Comparison of ENCODE assay signal across 22 cellular contexts in the genomic region with DNA sequence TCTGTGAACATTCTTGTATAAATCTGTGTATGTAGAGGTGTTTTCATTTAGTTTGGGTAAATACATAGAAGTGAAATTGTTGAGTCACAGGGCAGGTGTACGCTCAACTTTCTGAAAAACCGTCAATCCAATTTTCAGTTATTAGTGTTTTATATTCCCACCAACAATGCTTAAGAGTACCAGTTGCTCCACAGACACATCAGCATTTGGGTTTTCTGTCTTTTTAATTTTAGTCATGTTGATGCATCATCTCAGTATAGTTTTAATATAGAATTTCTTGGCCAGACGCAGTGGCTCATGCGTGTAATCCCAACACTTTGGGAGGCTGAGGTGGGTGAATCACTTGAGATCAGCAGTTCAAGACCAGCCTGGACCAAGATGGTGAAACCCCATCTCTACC. TPM values are rescaled to one million over a fixed set of nuclear protein-coding genes. Genes with fewer than 3 reads are reported as not detected.
DNase-seq lines count a peak whose midpoint lies in the region; ATAC-seq and TF ChIP-seq lines count a peak whose summit lies in the region.
"Had no signal": no experiment of that assay in that cellular context is flagged by ENCODE, and none has a peak within 500 bp of the region (broad histone marks: within the 10 kb centered on the region; RNA-seq: fewer than 3 reads in every experiment).

No MANE protein-coding gene starts in this region.

- H3K36me3 Mint-ChIP-seq in stimulated activated naive CD8-positive, alpha-beta T cell treated with anti-CD3 and anti-CD28 coated beads, Interleukin-15, Interleukin-2, amounts not matched to agents 100 ng/mL and 50 ng/mL, for 24 hours (ENCODE audit: low read depth): no peaks in the 10 kb centered on the region
- H3K36me3 Mint-ChIP-seq in natural killer cell treated with Interleukin-12 subunit alpha and Interleukin-12 subunit beta and Interleukin-15 and Interleukin-18, amount 100 ng/mL, for 72 hours: peaks cover 4% of the 10 kb centered on the region
- H3K36me3 Mint-ChIP-seq: CD8-positive, alpha-beta memory T cell had no signal

- TF ChIP-seq CTCF in osteoblast (IDR thresholded peaks at IDR 0.05; ENCODE audit: extremely low read depth, low read depth, low read length): no peak

- no peaks in the 10 kb centered on the region for H3K9me3 Mint-ChIP-seq in stimulated activated naive CD8-positive, alpha-beta T cell treated with anti-CD3 and anti-CD28 coated beads, Interleukin-15, Interleukin-2, amounts not matched to agents 100 ng/mL and 50 ng/mL, for 24 hours
- no peaks in the 10 kb centered on the region for H3K9me3 Mint-ChIP-seq in natural killer cell treated with Interleukin-12 subunit alpha and Interleukin-12 subunit beta and Interleukin-15 and Interleukin-18, amount 100 ng/mL, for 72 hours
- H3K9me3 Mint-ChIP-seq: CD14-positive monocyte; CD4-positive, alpha-beta T cell; CD8-positive, alpha-beta memory T cell had no signal

- H3K27me3 Mint-ChIP-seq in stimulated activated naive CD8-positive, alpha-beta T cell treated with anti-CD3 and anti-CD28 coated beads, Interleukin-15, Interleukin-2, amounts not matched to agents 100 ng/mL and 50 ng/mL, for 24 hours: peaks cover 4% of the 10 kb centered on the region
- no peaks in the 10 kb centered on the region for H3K27me3 Mint-ChIP-seq in natural killer cell treated with Interleukin-12 subunit alpha and Interleukin-12 subunit beta and Interleukin-15 and Interleukin-18, amount 100 ng/mL, for 72 hours
- H3K27me3 Mint-ChIP-seq: CD4-positive, alpha-beta T cell had no signal

- H3K4me2 ChIP-seq in osteoblast (ENCODE audit: insufficient read depth, low read length): no peak overlapping the region
- H3K4me2 ChIP-seq: BLaER1 treated with 17β-estradiol and CSF1 and Interleukin-3, amounts not matched to agents 10 nM and 100 nM had no signal

- H3K4me1 Mint-ChIP-seq in stimulated activated naive CD8-positive, alpha-beta T cell treated with anti-CD3 and anti-CD28 coated beads, Interleukin-15, Interleukin-2, amounts not matched to agents 100 ng/mL and 50 ng/mL, for 24 hours (ENCODE audit: low read depth): peaks cover 24% of the 10 kb centered on the region
- peaks cover 49 to 50% of the 10 kb centered on the region in 2 donors for H3K4me1 Mint-ChIP-seq in natural killer cell treated with Interleukin-12 subunit alpha and Interleukin-12 subunit beta and Interleukin-15 and Interleukin-18, amount 100 ng/mL, for 72 hours (ENCODE audit: low read depth in 2 of 2)
- H3K4me1 Mint-ChIP-seq: B cell had no signal

- no peaks in the 10 kb centered on the region for H3K27me3 ChIP-seq in osteoblast (ENCODE audit: insufficient read depth, low read length)
- H3K27me3 ChIP-seq: BLaER1 treated with 17β-estradiol and CSF1 and Interleukin-3, amounts not matched to agents 10 nM and 100 nM had no signal

- no peak overlapping the region for H3K4me3 Mint-ChIP-seq in stimulated activated naive CD8-positive, alpha-beta T cell treated with anti-CD3 and anti-CD28 coated beads, Interleukin-15, Interleukin-2, amounts not matched to agents 100 ng/mL and 50 ng/mL, for 24 hours
- H3K4me3 Mint-ChIP-seq in natural killer cell treated with Interleukin-12 subunit alpha and Interleukin-12 subunit beta and Interleukin-15 and Interleukin-18, amount 100 ng/mL, for 72 hours: peak overlapping the region; percentile 94
- H3K4me3 Mint-ChIP-seq: B cell; CD14-positive monocyte; CD4-positive, alpha-beta T cell; CD8-positive, alpha-beta memory T cell had no signal

- no peak for DNase-seq in activated CD4-positive, CD25-positive, alpha-beta regulatory T cell treated with anti-CD3 and anti-CD28 coated beads, Interleukin-2, amount 50 U/mL, for 72 hours
- DNase-seq in stimulated activated naive CD8-positive, alpha-beta T cell treated with anti-CD3 and anti-CD28 coated beads, Interleukin-15, Interleukin-2, amounts not matched to agents 100 U/mL and 50 U/mL, for 24 hours: no peak
- no peak for DNase-seq in natural killer cell treated with Interleukin-12 subunit alpha and Interleukin-12 subunit beta and Interleukin-15 and Interleukin-18, amount 100 ng/mL, for 72 hours (ENCODE audit: low spot score)
- DNase-seq in SIG-M5 (lab: John Stamatoyannopoulos, UW) (no peak), osteoblast (ENCODE audit: insufficient read length, low spot score, missing footprints) (no peak)
- DNase-seq: CD4-positive, alpha-beta T cell; CD8-positive, alpha-beta memory T cell; DMS 273 treated with DMSO at 0.1 percent for 48 hours; DMS79; EL; GDM1; GM23248; H7; HCEC 1CT had no signal

- ATAC-seq in activated CD4-positive, CD25-positive, alpha-beta regulatory T cell treated with anti-CD3 and anti-CD28 coated beads, Interleukin-2, amount 50 U/mL, for 24 hours: peak; percentile 37 to 54
- ATAC-seq in stimulated activated naive CD8-positive, alpha-beta T cell treated with anti-CD3 and anti-CD28 coated beads, Interleukin-15, Interleukin-2, amounts not matched to agents 100 U/mL and 50 U/mL, for 24 hours: no peak
- no peak for ATAC-seq in natural killer cell treated with Interleukin-12 subunit alpha and Interleukin-12 subunit beta and Interleukin-15 and Interleukin-18, amount 100 ng/mL, for 72 hours
- ATAC-seq: GM12878 had no signal

- H3K79me2 ChIP-seq in osteoblast (ENCODE audit: insufficient read depth, low read length): no peaks in the 10 kb centered on the region

- H3K9me3 ChIP-seq in osteoblast (ENCODE audit: low read depth, low read length): no peaks in the 10 kb centered on the region
- H3K9me3 ChIP-seq: BLaER1 treated with 17β-estradiol and CSF1 and Interleukin-3, amounts not matched to agents 10 nM and 100 nM had no signal

- no peaks in the 10 kb centered on the region for H4K20me1 ChIP-seq in osteoblast (ENCODE audit: insufficient read depth, low read length)
- H4K20me1 ChIP-seq: BLaER1 treated with 17β-estradiol and CSF1 and Interleukin-3, amounts not matched to agents 10 nM and 100 nM had no signal

- H3K27ac ChIP-seq in osteoblast (ENCODE audit: low read depth, low read length): no peak overlapping the region
- H3K27ac ChIP-seq: 22Rv1; BLaER1 treated with 17β-estradiol and CSF1 and Interleukin-3, amounts not matched to agents 10 nM and 100 nM; GM23248 had no signal

- H3K4me1 ChIP-seq in osteoblast (ENCODE audit: insufficient read depth, low read length): no peaks in the 10 kb centered on the region

- no peaks in the 10 kb centered on the region for H3K36me3 ChIP-seq in osteoblast (ENCODE audit: insufficient read depth, low read length)
- H3K36me3 ChIP-seq: BLaER1 treated with 17β-estradiol and CSF1 and Interleukin-3, amounts not matched to agents 10 nM and 100 nM had no signal

- no peak overlapping the region for H3K4me3 ChIP-seq in osteoblast (ENCODE audit: insufficient read depth, low read length)
- H3K4me3 ChIP-seq: BLaER1 treated with 17β-estradiol and CSF1 and Interleukin-3, amounts not matched to agents 10 nM and 100 nM; GM12878; GM23248 had no signal

- H2AFZ ChIP-seq in osteoblast (ENCODE audit: low read length): no peak overlapping the region
- H2AFZ ChIP-seq: GM23248 had no signal

- peak overlapping the region; percentile 17 for H3K27ac Mint-ChIP-seq in stimulated activated naive CD8-positive, alpha-beta T cell treated with anti-CD3 and anti-CD28 coated beads, Interleukin-15, Interleukin-2, amounts not matched to agents 100 ng/mL and 50 ng/mL, for 24 hours
- peak overlapping the region; percentile 84 to 99 for H3K27ac Mint-ChIP-seq in natural killer cell treated with Interleukin-12 subunit alpha and Interleukin-12 subunit beta and Interleukin-15 and Interleukin-18, amount 100 ng/mL, for 72 hours
- H3K27ac Mint-ChIP-seq: B cell; CD4-positive, alpha-beta T cell had no signal

RNA-seq across cellular contexts. Expression of a gene that starts 3.2 kb away (rescaled TPM):
- 100 to 1,000 TPM; 599 to 903 TPM for total RNA-seq in natural killer cell treated with Interleukin-12 subunit alpha and Interleukin-12 subunit beta and Interleukin-15 and Interleukin-18, amount 100 ng/mL, for 72 hours
- not detected in 2 replicates for total RNA-seq in osteoblast
- total RNA-seq: GM23248, H1, H7 had no signal

RNA-seq across cellular contexts. Expression of a gene that starts 22.9 kb away (rescaled TPM):
- not detected for total RNA-seq in natural killer cell treated with Interleukin-12 subunit alpha and Interleukin-12 subunit beta and Interleukin-15 and Interleukin-18, amount 100 ng/mL, for 72 hours
- total RNA-seq in osteoblast: not detected in 2 replicates
- total RNA-seq: B cell; CD4-positive, alpha-beta T cell; CD8-positive, alpha-beta memory T cell; GM23248; H1; H7 had no signal

Comparison
In these comparisons a context has a peak if more than half of its experiments do, and no peak if none do; other contexts are left out.
1. ATAC-seq: peak in activated CD4-positive, CD25-positive, alpha-beta regulatory T cell treated with anti-CD3 and anti-CD28 coated beads, Interleukin-2, amount 50 U/mL, for 24 hours (2 of 2); none in stimulated activated naive CD8-positive, alpha-beta T cell treated with anti-CD3 and anti-CD28 coated beads, Interleukin-15, Interleukin-2, amounts not matched to agents 100 U/mL and 50 U/mL, for 24 hours (single experiment) and natural killer cell treated with Interleukin-12 subunit alpha and Interleukin-12 subunit beta and Interleukin-15 and Interleukin-18, amount 100 ng/mL, for 72 hours (0 of 2).
2. RNA of a gene that starts 3.2 kb away (total RNA-seq): 599 to 903 TPM in natural killer cell treated with Interleukin-12 subunit alpha and Interleukin-12 subunit beta and Interleukin-15 and Interleukin-18, amount 100 ng/mL, for 72 hours; not detected in osteoblast; every median in the first group is over 100 times any median in the second.